In the genomic region with DNA sequence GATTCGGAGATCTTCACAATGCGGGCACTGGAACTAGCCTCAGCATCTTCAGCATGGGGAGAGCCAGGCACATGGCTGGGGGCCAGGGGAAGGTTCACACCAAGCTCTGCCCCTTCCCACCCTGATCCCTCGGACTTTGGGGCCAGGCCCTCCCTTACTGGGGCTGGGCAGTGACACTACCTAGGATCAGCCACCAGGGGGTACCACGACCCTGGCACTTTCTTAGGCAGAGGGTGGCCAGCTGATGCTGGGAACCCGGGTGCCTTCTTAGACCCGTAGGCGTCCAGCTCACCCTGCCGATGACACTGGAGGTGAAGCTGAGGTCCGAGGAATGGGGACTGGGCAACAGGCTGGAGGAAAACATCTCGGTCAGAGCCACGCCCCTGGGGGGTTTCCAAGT, we compare ENCODE assay signal across 8 cellular contexts. TPM values are rescaled to one million over a fixed set of nuclear protein-coding genes. Genes with fewer than 3 reads are reported as not detected.
DNase-seq lines count a peak whose midpoint lies in the region; ATAC-seq, FAIRE-seq and TF ChIP-seq lines count a peak whose summit lies in the region.
"Not testable (repeated sequence)": the region's sequence is repeated elsewhere in the genome, so short reads cannot be mapped to it uniquely, and the experiment has no call there.

No MANE protein-coding gene starts in this region.

- not testable (repeated sequence) for H3K4me2 ChIP-seq in endothelial cell of umbilical vein (ENCODE audit: insufficient read depth, low read length)

- H3K9me1 ChIP-seq in endothelial cell of umbilical vein (replicated peaks; ENCODE audit: control insufficient read depth, extremely low read depth, insufficient read depth, low read length) = not testable (repeated sequence)

- H3K27ac Mint-ChIP-seq in activated naive CD4-positive, alpha-beta T cell treated with anti-CD3 and anti-CD28 coated beads for 36 hours = not testable (repeated sequence)

- not testable (repeated sequence) for H4K20me1 ChIP-seq in endothelial cell of umbilical vein (replicated peaks; ENCODE audit: control insufficient read depth, extremely low read depth, insufficient read depth, low read length)

- TF ChIP-seq CTCF in 22Rv1 (IDR thresholded peaks at IDR 0.05) (peak; percentile 45), endothelial cell of umbilical vein (IDR thresholded peaks at IDR 0.05; ENCODE audit: extremely low read depth in 1 of 2, insufficient read depth in 1 of 2, low read depth in 1 of 2, low read length in 2 of 2) (peak; percentile 14 to 59), left lung (IDR thresholded peaks at IDR 0.05) (peak; percentile 26 to 27), sigmoid colon (IDR thresholded peaks at IDR 0.05) (peak in 3 of 4 experiments; percentile 11 to 32 (median 23))

- H3K27ac ChIP-seq in 22Rv1; endothelial cell of umbilical vein (ENCODE audit: insufficient read depth, low read depth, low read length); left lung; sigmoid colon: not testable (repeated sequence)

- H3K79me2 ChIP-seq in endothelial cell of umbilical vein (ENCODE audit: control insufficient read depth, insufficient read depth, low read length) = not testable (repeated sequence)

- not testable (repeated sequence) for H3K9me3 Mint-ChIP-seq in activated naive CD4-positive, alpha-beta T cell treated with anti-CD3 and anti-CD28 coated beads for 36 hours

- not testable (repeated sequence) for H3K4me3 Mint-ChIP-seq in activated naive CD4-positive, alpha-beta T cell treated with anti-CD3 and anti-CD28 coated beads for 36 hours

- WGBS in sigmoid colon, 2 donors = 75 to 81% methylated on average over 9 of the region's 11 CpGs

- FAIRE-seq in endothelial cell of umbilical vein (lab: Jason Lieb, UNC) = peak; percentile 70

- H3K4me3 ChIP-seq in endothelial cell of umbilical vein (replicated peaks in 1 of 3; ENCODE audit: insufficient read depth in 1 of 3, low read depth in 1 of 3, low read length in 3 of 3); left lung; sigmoid colon: not testable (repeated sequence)

- POLR2A ChIA-PET in endothelial cell of umbilical vein (lab: Charles Lee) = not testable (repeated sequence)

- not testable (repeated sequence) for H2AFZ ChIP-seq in endothelial cell of umbilical vein (ENCODE audit: low read depth, low read length)

- not testable (repeated sequence) for H3K9me3 ChIP-seq in endothelial cell of umbilical vein (replicated peaks; ENCODE audit: control insufficient read depth, insufficient read depth, low read length); left lung; sigmoid colon

- TF ChIP-seq POLR2A in endothelial cell of umbilical vein (IDR thresholded peaks at IDR 0.05; ENCODE audit: low read depth, low read length); sigmoid colon (IDR thresholded peaks at IDR 0.05): not testable (repeated sequence)

- H3K4me1 Mint-ChIP-seq in activated naive CD4-positive, alpha-beta T cell treated with anti-CD3 and anti-CD28 coated beads for 36 hours (ENCODE audit: low read depth) = not testable (repeated sequence)

- intact Hi-C loops in activated naive CD4-positive, alpha-beta T cell treated with anti-CD3 and anti-CD28 coated beads for 36 hours (cut with micrococcal nuclease); endothelial cell of umbilical vein (cut with micrococcal nuclease); left lung (cut with DNase I); sigmoid colon (cut with DNase I): not testable (repeated sequence)

- BruUV-seq in endothelial cell of umbilical vein (replicated peaks; lab: Mats Ljungman, UMichigan) = not testable (repeated sequence)

- H3K9ac ChIP-seq in endothelial cell of umbilical vein (replicated peaks; ENCODE audit: extremely low read depth, insufficient read depth, low read length) = not testable (repeated sequence)

- not testable (repeated sequence) for H3K27me3 ChIP-seq in endothelial cell of umbilical vein (ENCODE audit: control insufficient read depth in 2 of 2, insufficient read depth in 2 of 2, low read length in 2 of 2); left lung; sigmoid colon

- not testable (repeated sequence) for H3K4me1 ChIP-seq in endothelial cell of umbilical vein (ENCODE audit: control insufficient read depth, extremely low read depth, insufficient read depth, low read length); sigmoid colon
- H3K4me1 ChIP-seq in left lung = peaks cover 8 to 11% of the 10 kb centered on the region in 2 donors

- not testable (repeated sequence) for ATAC-seq in left lung

- not testable (repeated sequence) for H3K36me3 Mint-ChIP-seq in activated naive CD4-positive, alpha-beta T cell treated with anti-CD3 and anti-CD28 coated beads for 36 hours (ENCODE audit: low read depth)

- not testable (repeated sequence) for H3K27me3 Mint-ChIP-seq in activated naive CD4-positive, alpha-beta T cell treated with anti-CD3 and anti-CD28 coated beads for 36 hours (ENCODE audit: low read depth)

- dilution Hi-C loops in endothelial cell of umbilical vein (cut with MboI; ENCODE audit: extremely low pct_ligation_motif_present, low sequenced_read_pairs) = not testable (repeated sequence)

- not testable (repeated sequence) for H3K36me3 ChIP-seq in endothelial cell of umbilical vein (ENCODE audit: control insufficient read depth in 2 of 2, extremely low read depth in 1 of 2, insufficient read depth in 2 of 2, low read length in 2 of 2); left lung; sigmoid colon

- DNase-seq in ELF-1 (ENCODE audit: low read depth, low spot score) (peak; percentile 55), Kasumi-1 (lab: John Stamatoyannopoulos, UW) (peak; percentile 0 to 7), RPMI8226 (peak; percentile 6), endothelial cell of umbilical vein (ENCODE audit: low read depth, low spot score) (peak; percentile 2)
- DNase-seq in activated naive CD4-positive, alpha-beta T cell treated with anti-CD3 and anti-CD28 coated beads for 36 hours = peak; percentile 19
- DNase-seq in left lung, sigmoid colon: not testable (repeated sequence)

- CTCF ChIA-PET in activated naive CD4-positive, alpha-beta T cell treated with anti-CD3 and anti-CD28 coated beads for 36 hours (lab: Charles Lee) = not testable (repeated sequence)
- CTCF ChIA-PET in endothelial cell of umbilical vein (lab: Charles Lee) = interaction anchor here (1.2 to 1.4 kb wide), 4 partner anchors 42 to 143 kb away, joined by 3 to 14 read pairs (median 4); no protein-coding TSS in a partner anchor

- TF ChIP-seq EP300 in sigmoid colon (IDR thresholded peaks at IDR 0.05) = not testable (repeated sequence)

RNA-seq across cellular contexts. Expression of a gene that starts 26.1 kb away (rescaled TPM):
- 10 to 100 TPM; 15.5 to 16.1 TPM for total RNA-seq in activated naive CD4-positive, alpha-beta T cell treated with anti-CD3 and anti-CD28 coated beads for 36 hours
- 1.5 and 1.8 TPM in 2 replicates for total RNA-seq in endothelial cell of umbilical vein
- 1.2 and 2.0 TPM in 2 replicates for polyA plus RNA-seq in endothelial cell of umbilical vein
- 0.54 and 0.79 TPM in 2 replicates for polyA plus RNA-seq in endothelial cell of umbilical vein (2011; cell fraction: cytosol; rRNA removed)
- polyA plus RNA-seq in endothelial cell of umbilical vein (2011; cell fraction: nucleus; rRNA removed) = 3.7 and 3.9 TPM in 2 replicates
- 2.2 and 4.7 TPM in 2 replicates for polyA plus RNA-seq in endothelial cell of umbilical vein (2012)
- 0.53 TPM in 1 of 2 replicates, not detected in the other for polyA minus RNA-seq in endothelial cell of umbilical vein
- polyA minus RNA-seq in endothelial cell of umbilical vein (2011; cell fraction: cytosol; rRNA and poly(A)+ RNA removed) = 5.0 TPM
- polyA minus RNA-seq in endothelial cell of umbilical vein (2011; cell fraction: nucleus; rRNA and poly(A)+ RNA removed) = 0.87 and 1.3 TPM in 2 replicates
- 10 to 100 TPM; 42.5 to 96.4 TPM for total RNA-seq in left lung
- total RNA-seq in sigmoid colon = 1 to 10 TPM; 2.9 to 5.4 (median 3.7) TPM
- polyA plus RNA-seq in sigmoid colon = 10 to 100 TPM; 12.6 to 33.1 (median 26.7) TPM

RNA-seq across cellular contexts. Expression of a gene that starts 36.2 kb away (rescaled TPM):
- under 1 TPM in 1 of 2 experiments, not detected in 1; 0.25 TPM for total RNA-seq in activated naive CD4-positive, alpha-beta T cell treated with anti-CD3 and anti-CD28 coated beads for 36 hours
- total RNA-seq in endothelial cell of umbilical vein (6.4 and 8.9 TPM in 2 replicates), left lung (10 to 100 TPM in 1 of 2 donors, 1 to 10 TPM in 1; 6.8 to 11.4 TPM), sigmoid colon (10 to 100 TPM; 11.1 to 18.6 (median 13.8) TPM)
- polyA plus RNA-seq in endothelial cell of umbilical vein (15.0 and 22.0 TPM in 2 replicates), sigmoid colon (10 to 100 TPM in 1 of 3 donors, 1 to 10 TPM in 2; 2.5 to 14.4 (median 8.1) TPM)
- 4.8 and 7.4 TPM in 2 replicates for polyA plus RNA-seq in endothelial cell of umbilical vein (2011; cell fraction: cytosol; rRNA removed)
- 40.6 and 49.8 TPM in 2 replicates for polyA plus RNA-seq in endothelial cell of umbilical vein (2011; cell fraction: nucleus; rRNA removed)
- 5.6 and 8.6 TPM in 2 replicates for polyA plus RNA-seq in endothelial cell of umbilical vein (2012)
- 2.8 and 6.0 TPM in 2 replicates for polyA minus RNA-seq in endothelial cell of umbilical vein
- not detected for polyA minus RNA-seq in endothelial cell of umbilical vein (2011; cell fraction: cytosol; rRNA and poly(A)+ RNA removed)
- 3.8 and 5.8 TPM in 2 replicates for polyA minus RNA-seq in endothelial cell of umbilical vein (2011; cell fraction: nucleus; rRNA and poly(A)+ RNA removed)
